Comparison of ENCODE assay signal across 18 cellular contexts in the genomic region with DNA sequence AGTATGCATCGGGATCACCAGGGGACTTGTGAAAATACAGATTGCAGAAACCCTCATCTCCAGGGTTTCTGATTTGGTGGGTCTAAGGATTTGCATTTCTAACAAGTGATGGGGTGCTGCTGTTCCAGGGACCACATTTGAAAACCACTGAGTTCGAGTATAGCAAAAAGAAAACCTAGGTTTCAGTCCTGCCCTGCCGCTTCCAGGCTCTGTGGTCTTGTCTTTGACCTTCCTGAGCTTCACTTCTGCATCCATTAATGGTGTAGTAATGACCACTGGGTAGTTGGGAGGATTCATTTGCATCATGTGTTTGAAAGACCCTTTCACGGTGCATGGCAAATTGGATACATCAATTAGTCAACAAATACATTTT. TPM values are rescaled to one million over a fixed set of nuclear protein-coding genes. Genes with fewer than 3 reads are reported as not detected.
DNase-seq lines count a peak whose midpoint lies in the region; ATAC-seq, FAIRE-seq and TF ChIP-seq lines count a peak whose summit lies in the region.
"Had no signal": no experiment of that assay in that cellular context is flagged by ENCODE, and none has a peak within 500 bp of the region (broad histone marks: within the 10 kb centered on the region; RNA-seq: fewer than 3 reads in every experiment).

No MANE protein-coding gene starts in this region.

- H3K4me1 ChIP-seq in gastroesophageal sphincter, result peaks cover 6 to 50% (median 22%) of the 10 kb centered on the region in 3 donors
- peaks cover 28 to 49% of the 10 kb centered on the region in 2 donors for H3K4me1 ChIP-seq in thoracic aorta (ENCODE audit: control insufficient read depth in 1 of 2, low read depth in 2 of 2)

- H3K27ac Mint-ChIP-seq in activated T-cell treated with anti-CD3 and anti-CD28 coated beads, Interleukin-2, amount 50 U/mL, for 24 hours, result no peak overlapping the region
- H3K27ac Mint-ChIP-seq in mesothelial cell of epicardium, result no peak overlapping the region
- H3K27ac Mint-ChIP-seq in activated CD8-positive, alpha-beta memory T cell treated with anti-CD3 and anti-CD28 coated beads, Interleukin-2, amount 10 ng/mL, durations not matched to agents 7 days and 5 days, result no peak overlapping the region
- H3K27ac Mint-ChIP-seq: H9 had no signal

- H3K4me1 Mint-ChIP-seq in activated T-cell treated with anti-CD3 and anti-CD28 coated beads, Interleukin-2, amount 50 U/mL, for 24 hours (ENCODE audit: low read depth), result peaks cover 44% of the 10 kb centered on the region
- peaks cover 28% of the 10 kb centered on the region for H3K4me1 Mint-ChIP-seq in mesothelial cell of epicardium
- peaks cover 22% of the 10 kb centered on the region for H3K4me1 Mint-ChIP-seq in activated CD8-positive, alpha-beta memory T cell treated with anti-CD3 and anti-CD28 coated beads, Interleukin-2, amount 10 ng/mL, durations not matched to agents 7 days and 5 days

- H3K27me3 Mint-ChIP-seq in activated T-cell treated with anti-CD3 and anti-CD28 coated beads, Interleukin-2, amount 50 U/mL, for 24 hours, result no peaks in the 10 kb centered on the region
- no peaks in the 10 kb centered on the region for H3K27me3 Mint-ChIP-seq in mesothelial cell of epicardium (ENCODE audit: low read depth)
- no peaks in the 10 kb centered on the region for H3K27me3 Mint-ChIP-seq in activated CD8-positive, alpha-beta memory T cell treated with anti-CD3 and anti-CD28 coated beads, Interleukin-2, amount 10 ng/mL, durations not matched to agents 7 days and 5 days
- H3K27me3 Mint-ChIP-seq: IgD-negative memory B cell had no signal

- no peak for TF ChIP-seq POLR2A in gastroesophageal sphincter (IDR thresholded peaks at IDR 0.05)

- no peak overlapping the region for H3K4me3 ChIP-seq in gastroesophageal sphincter
- H3K4me3 ChIP-seq in thoracic aorta, result no peak overlapping the region
- H3K4me3 ChIP-seq: BLaER1 treated with 17β-estradiol and CSF1 and Interleukin-3, amounts not matched to agents 10 nM and 100 nM had no signal

- H3K36me3 ChIP-seq in gastroesophageal sphincter (no peaks in the 10 kb centered on the region), thoracic aorta (no peaks in the 10 kb centered on the region)

- no peak overlapping the region for H3K4me3 Mint-ChIP-seq in activated T-cell treated with anti-CD3 and anti-CD28 coated beads, Interleukin-2, amount 50 U/mL, for 24 hours
- H3K4me3 Mint-ChIP-seq in mesothelial cell of epicardium, result no peak overlapping the region
- no peak overlapping the region for H3K4me3 Mint-ChIP-seq in activated CD8-positive, alpha-beta memory T cell treated with anti-CD3 and anti-CD28 coated beads, Interleukin-2, amount 10 ng/mL, durations not matched to agents 7 days and 5 days
- H3K4me3 Mint-ChIP-seq: H9 had no signal

- H3K36me3 Mint-ChIP-seq in activated T-cell treated with anti-CD3 and anti-CD28 coated beads, Interleukin-2, amount 50 U/mL, for 24 hours (ENCODE audit: low read depth), result peaks cover 3% of the 10 kb centered on the region
- H3K36me3 Mint-ChIP-seq in mesothelial cell of epicardium, result no peaks in the 10 kb centered on the region
- no peaks in the 10 kb centered on the region for H3K36me3 Mint-ChIP-seq in activated CD8-positive, alpha-beta memory T cell treated with anti-CD3 and anti-CD28 coated beads, Interleukin-2, amount 10 ng/mL, durations not matched to agents 7 days and 5 days

- ATAC-seq in gastroesophageal sphincter, result no peak
- ATAC-seq in thoracic aorta (ENCODE audit: insufficient number of reproducible peaks, low FRiP score, low read depth), result no peak
- no peak for ATAC-seq in activated CD8-positive, alpha-beta memory T cell treated with anti-CD3 and anti-CD28 coated beads, Interleukin-2, amount 10 ng/mL, durations not matched to agents 7 days and 5 days
- no peak for ATAC-seq in HG02623 (IDR thresholded peaks at IDR 0.05; ENCODE audit: unreplicated experiment)
- ATAC-seq: PC-3 had no signal

- no peak for TF ChIP-seq EP300 in gastroesophageal sphincter (IDR thresholded peaks at IDR 0.05)

- H3K27ac ChIP-seq in gastroesophageal sphincter (peak overlapping the region in 3 of 4 donors; percentile 94 to 99 (median 97)), thoracic aorta (peak overlapping the region; percentile 82 to 95)
- H3K27ac ChIP-seq: 22Rv1; BLaER1 treated with 17β-estradiol and CSF1 and Interleukin-3, amounts not matched to agents 10 nM and 100 nM had no signal

- no peaks in the 10 kb centered on the region for H3K27me3 ChIP-seq in gastroesophageal sphincter
- no peaks in the 10 kb centered on the region for H3K27me3 ChIP-seq in thoracic aorta (replicated peaks; ENCODE audit: insufficient read depth)
- H3K27me3 ChIP-seq: BLaER1 treated with 17β-estradiol and CSF1 and Interleukin-3, amounts not matched to agents 10 nM and 100 nM had no signal

- TF ChIP-seq CTCF in gastroesophageal sphincter (IDR thresholded peaks at IDR 0.05) (no peak), thoracic aorta (IDR thresholded peaks at IDR 0.05) (no peak), mesothelial cell of epicardium (IDR thresholded peaks at IDR 0.05; ENCODE audit: unreplicated experiment) (no peak)

- H3K9me3 ChIP-seq in gastroesophageal sphincter (no peaks in the 10 kb centered on the region), thoracic aorta (no peaks in the 10 kb centered on the region)
- H3K9me3 ChIP-seq: BLaER1 treated with 17β-estradiol and CSF1 and Interleukin-3, amounts not matched to agents 10 nM and 100 nM had no signal

- CTCF ChIA-PET in activated CD8-positive, alpha-beta memory T cell treated with anti-CD3 and anti-CD28 coated beads, Interleukin-2, amount 10 ng/mL, durations not matched to agents 7 days and 5 days (lab: Charles Lee), result interaction anchor here (1.5 kb wide), 1 partner anchor 103 kb away, joined by 3 read pairs; no protein-coding TSS in a partner anchor

- DNase-seq in activated T-cell treated with anti-CD3 and anti-CD28 coated beads, Interleukin-2, amount 50 U/mL, for 24 hours, result peak; percentile 16
- no peak for DNase-seq in activated T-cell treated with anti-CD3 and anti-CD28 coated beads, Interleukin-2, amount 50 U/mL, for 48 hours
- DNase-seq in GM19239 (ENCODE audit: insufficient read length, low spot score) (no peak), thoracic aorta (ENCODE audit: low spot score) (no peak), mesothelial cell of epicardium (ENCODE audit: low spot score in 2 of 2, unreplicated experiment in 2 of 2) (no peak)
- no peak for DNase-seq in activated CD8-positive, alpha-beta memory T cell treated with anti-CD3 and anti-CD28 coated beads, Interleukin-2, amount 10 ng/mL, durations not matched to agents 7 days and 5 days
- DNase-seq: H9, NCI-H1417, NCI-H2081, NCI-H226, NCI-H526 treated with DMSO at 0.1 percent for 48 hours, PC-3 had no signal

- H3K9me3 Mint-ChIP-seq in activated T-cell treated with anti-CD3 and anti-CD28 coated beads, Interleukin-2, amount 50 U/mL, for 24 hours, result no peaks in the 10 kb centered on the region
- peaks cover 17% of the 10 kb centered on the region for H3K9me3 Mint-ChIP-seq in mesothelial cell of epicardium
- H3K9me3 Mint-ChIP-seq in activated CD8-positive, alpha-beta memory T cell treated with anti-CD3 and anti-CD28 coated beads, Interleukin-2, amount 10 ng/mL, durations not matched to agents 7 days and 5 days (ENCODE audit: low read depth), result no peaks in the 10 kb centered on the region
- H3K9me3 Mint-ChIP-seq: H9, IgD-negative memory B cell had no signal

- 100% methylated on average over 2 of the region's 4 CpGs for WGBS in gastroesophageal sphincter (ENCODE audit: low coverage in 1 of 2), 2 donors

- FAIRE-seq in GM19239 (lab: Jason Lieb, UNC), result peak; percentile 40

RNA-seq across cellular contexts. Expression of a gene that starts 15.5 kb away (rescaled TPM):
- total RNA-seq in gastroesophageal sphincter, result 1 to 10 TPM in 3 of 4 donors, under 1 TPM in 1; 0.78 to 9.0 (median 5.2) TPM
- 1 to 10 TPM; 2.4 to 5.3 TPM for total RNA-seq in thoracic aorta
- 0.69 to 1.6 TPM (median 1.1 TPM) in 3 replicates for total RNA-seq in mesothelial cell of epicardium
- total RNA-seq in activated CD8-positive, alpha-beta memory T cell treated with anti-CD3 and anti-CD28 coated beads, Interleukin-2, amount 10 ng/mL, durations not matched to agents 7 days and 5 days, result 1 to 10 TPM; 6.8 to 7.4 TPM
- total RNA-seq: LHCN-M2, PC-3 had no signal
